ENCODE assay signal across 1 cellular context in genomic region chr6:37257634-37258404, GRCh38.
TF ChIP-seq lines count a peak whose summit lies in the region.

A gene with protein sequence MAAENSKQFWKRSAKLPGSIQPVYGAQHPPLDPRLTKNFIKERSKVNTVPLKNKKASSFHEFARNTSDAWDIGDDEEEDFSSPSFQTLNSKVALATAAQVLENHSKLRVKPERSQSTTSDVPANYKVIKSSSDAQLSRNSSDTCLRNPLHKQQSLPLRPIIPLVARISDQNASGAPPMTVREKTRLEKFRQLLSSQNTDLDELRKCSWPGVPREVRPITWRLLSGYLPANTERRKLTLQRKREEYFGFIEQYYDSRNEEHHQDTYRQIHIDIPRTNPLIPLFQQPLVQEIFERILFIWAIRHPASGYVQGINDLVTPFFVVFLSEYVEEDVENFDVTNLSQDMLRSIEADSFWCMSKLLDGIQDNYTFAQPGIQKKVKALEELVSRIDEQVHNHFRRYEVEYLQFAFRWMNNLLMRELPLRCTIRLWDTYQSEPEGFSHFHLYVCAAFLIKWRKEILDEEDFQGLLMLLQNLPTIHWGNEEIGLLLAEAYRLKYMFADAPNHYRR (plus strand): TSS chr6:37257772. CDS start chr6:37257918, 146 bp downstream.
TSS of gene TMEM217 (minus strand) at chr6:37258144. CDS start at chr6:37219030, 39,114 bp downstream.

TF ChIP-seq in HepG2, 621 proteins besides CTCF, POLR2A, EP300 and RAD21 (continued from another document and continues in another):
- TF ChIP-seq NR2F6 (IDR thresholded peaks at IDR 0.05), result no peak
- TF ChIP-seq NR2F6 (CRISPR knock-in tag; IDR thresholded peaks at IDR 0.05), result 0 out of 2 replicates have a peak, but pooled peaks have one; percentile 14
- TF ChIP-seq, protein P1, sequence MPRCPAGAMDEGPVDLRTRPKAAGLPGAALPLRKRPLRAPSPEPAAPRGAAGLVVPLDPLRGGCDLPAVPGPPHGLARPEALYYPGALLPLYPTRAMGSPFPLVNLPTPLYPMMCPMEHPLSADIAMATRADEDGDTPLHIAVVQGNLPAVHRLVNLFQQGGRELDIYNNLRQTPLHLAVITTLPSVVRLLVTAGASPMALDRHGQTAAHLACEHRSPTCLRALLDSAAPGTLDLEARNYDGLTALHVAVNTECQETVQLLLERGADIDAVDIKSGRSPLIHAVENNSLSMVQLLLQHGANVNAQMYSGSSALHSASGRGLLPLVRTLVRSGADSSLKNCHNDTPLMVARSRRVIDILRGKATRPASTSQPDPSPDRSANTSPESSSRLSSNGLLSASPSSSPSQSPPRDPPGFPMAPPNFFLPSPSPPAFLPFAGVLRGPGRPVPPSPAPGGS (CRISPR knock-in tag; IDR thresholded peaks at IDR 0.05), result peak; percentile 92
- 0 out of 2 replicates have a peak, but pooled peaks have one; percentile 77 for TF ChIP-seq NAIF1 (CRISPR knock-in tag; IDR thresholded peaks at IDR 0.05; ENCODE audit: borderline replicate concordance)
- no peak for TF ChIP-seq ZFAT (CRISPR knock-in tag; conservative IDR thresholded peaks at IDR 0.05)
- TF ChIP-seq MAZ (IDR thresholded peaks at IDR 0.05; ENCODE audit: borderline replicate concordance, low read depth, low read length), result peak; percentile 40; the same call in 1 of the 2 replicates
- peak; percentile 53; the same call in 1 of the 2 replicates for TF ChIP-seq MAZ (CRISPR knock-in tag; IDR thresholded peaks at IDR 0.05; ENCODE audit: low read depth)
- no peak for TF ChIP-seq SMARCC2 (IDR thresholded peaks at IDR 0.05)
- TF ChIP-seq YEATS2 (CRISPR knock-in tag; IDR thresholded peaks at IDR 0.05; ENCODE audit: borderline replicate concordance), result peak; percentile 76; the same call in 1 of the 2 replicates
- TF ChIP-seq, protein P2, sequence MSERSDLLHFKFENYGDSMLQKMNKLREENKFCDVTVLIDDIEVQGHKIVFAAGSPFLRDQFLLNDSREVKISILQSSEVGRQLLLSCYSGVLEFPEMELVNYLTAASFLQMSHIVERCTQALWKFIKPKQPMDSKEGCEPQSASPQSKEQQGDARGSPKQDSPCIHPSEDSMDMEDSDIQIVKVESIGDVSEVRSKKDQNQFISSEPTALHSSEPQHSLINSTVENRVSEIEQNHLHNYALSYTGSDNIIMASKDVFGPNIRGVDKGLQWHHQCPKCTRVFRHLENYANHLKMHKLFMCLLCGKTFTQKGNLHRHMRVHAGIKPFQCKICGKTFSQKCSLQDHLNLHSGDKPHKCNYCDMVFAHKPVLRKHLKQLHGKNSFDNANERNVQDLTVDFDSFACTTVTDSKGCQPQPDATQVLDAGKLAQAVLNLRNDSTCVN (CRISPR knock-in tag; IDR thresholded peaks at IDR 0.05; ENCODE audit: borderline replicate concordance), result peak; percentile 43; the same call in 1 of the 2 replicates
- no peak for TF ChIP-seq ZNF431 (CRISPR knock-in tag; IDR thresholded peaks at IDR 0.05; ENCODE audit: borderline replicate concordance, low read depth)
- TF ChIP-seq ZNF10 (CRISPR knock-in tag; IDR thresholded peaks at IDR 0.05; ENCODE audit: borderline replicate concordance, low read depth), result no peak
- peak; percentile 79; the same call in 1 of the 2 replicates for TF ChIP-seq ZNF83 (CRISPR knock-in tag; IDR thresholded peaks at IDR 0.05; ENCODE audit: borderline replicate concordance)
- peak; percentile 90 to 98 for TF ChIP-seq HMGXB4 (CRISPR knock-in tag; IDR thresholded peaks at IDR 0.05; ENCODE audit: borderline replicate concordance in 1 of 2, low read depth in 1 of 2)
- 0 out of 2 replicates have a peak, but pooled peaks have one; percentile 40 for TF ChIP-seq FOXP4 (CRISPR knock-in tag; IDR thresholded peaks at IDR 0.05)
- peak; percentile 39; the same call in 1 of the 2 replicates for TF ChIP-seq ZNF337 (CRISPR knock-in tag; IDR thresholded peaks at IDR 0.05; ENCODE audit: borderline replicate concordance, low read depth)
- TF ChIP-seq MTA1 (CRISPR knock-in tag; IDR thresholded peaks at IDR 0.05; ENCODE audit: borderline replicate concordance), result peak; percentile 80; the same call in 1 of the 2 replicates
- peak; percentile 96 for TF ChIP-seq ZFX (CRISPR knock-in tag; IDR thresholded peaks at IDR 0.05; ENCODE audit: low read depth)
- peak; percentile 85 for TF ChIP-seq SALL2 (CRISPR knock-in tag; IDR thresholded peaks at IDR 0.05)
- TF ChIP-seq ZNF784 (CRISPR knock-in tag; IDR thresholded peaks at IDR 0.05; ENCODE audit: borderline replicate concordance), result 0 out of 2 replicates have a peak, but pooled peaks have one; percentile 75
- TF ChIP-seq NFRKB (IDR thresholded peaks at IDR 0.05), result peak; percentile 92
- 0 out of 2 replicates have a peak, but pooled peaks have one; percentile 15 for TF ChIP-seq ZNF572 (CRISPR knock-in tag; IDR thresholded peaks at IDR 0.05)
- peak; percentile 90; the same call in 1 of the 2 replicates for TF ChIP-seq ARID2 (CRISPR knock-in tag; IDR thresholded peaks at IDR 0.05; ENCODE audit: borderline replicate concordance)
- TF ChIP-seq NONO (IDR thresholded peaks at IDR 0.05), result no peak
- TF ChIP-seq NONO (CRISPR knock-in tag; conservative IDR thresholded peaks at IDR 0.05), result peak; percentile 56; the same call in 1 of the 2 replicates
- no peak for TF ChIP-seq ZFP82 (CRISPR knock-in tag; IDR thresholded peaks at IDR 0.05; ENCODE audit: borderline replicate concordance)
- no peak for TF ChIP-seq MTF2 (CRISPR knock-in tag; IDR thresholded peaks at IDR 0.05; ENCODE audit: borderline replicate concordance)
- peak; percentile 80 for TF ChIP-seq MED8 (CRISPR knock-in tag; IDR thresholded peaks at IDR 0.05; ENCODE audit: insufficient replicate concordance)
- TF ChIP-seq ZBTB37 (CRISPR knock-in tag; IDR thresholded peaks at IDR 0.05), result no peak
- peak; percentile 54; the same call in 1 of the 2 replicates for TF ChIP-seq ZNF839 (CRISPR knock-in tag; IDR thresholded peaks at IDR 0.05; ENCODE audit: borderline replicate concordance)
- no peak; the same call in none of the 2 replicates for TF ChIP-seq ZFP90 (CRISPR knock-in tag; IDR thresholded peaks at IDR 0.05; ENCODE audit: borderline replicate concordance)
- TF ChIP-seq, protein P3, sequence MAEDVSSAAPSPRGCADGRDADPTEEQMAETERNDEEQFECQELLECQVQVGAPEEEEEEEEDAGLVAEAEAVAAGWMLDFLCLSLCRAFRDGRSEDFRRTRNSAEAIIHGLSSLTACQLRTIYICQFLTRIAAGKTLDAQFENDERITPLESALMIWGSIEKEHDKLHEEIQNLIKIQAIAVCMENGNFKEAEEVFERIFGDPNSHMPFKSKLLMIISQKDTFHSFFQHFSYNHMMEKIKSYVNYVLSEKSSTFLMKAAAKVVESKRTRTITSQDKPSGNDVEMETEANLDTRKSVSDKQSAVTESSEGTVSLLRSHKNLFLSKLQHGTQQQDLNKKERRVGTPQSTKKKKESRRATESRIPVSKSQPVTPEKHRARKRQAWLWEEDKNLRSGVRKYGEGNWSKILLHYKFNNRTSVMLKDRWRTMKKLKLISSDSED (CRISPR knock-in tag; IDR thresholded peaks at IDR 0.05), result no peak
- peak; percentile 62; the same call in 1 of the 2 replicates for TF ChIP-seq SMAD9 (CRISPR knock-in tag; IDR thresholded peaks at IDR 0.05)
- TF ChIP-seq ZNF138 (CRISPR knock-in tag; IDR thresholded peaks at IDR 0.05; ENCODE audit: low read depth), result no peak
- TF ChIP-seq, protein P4, sequence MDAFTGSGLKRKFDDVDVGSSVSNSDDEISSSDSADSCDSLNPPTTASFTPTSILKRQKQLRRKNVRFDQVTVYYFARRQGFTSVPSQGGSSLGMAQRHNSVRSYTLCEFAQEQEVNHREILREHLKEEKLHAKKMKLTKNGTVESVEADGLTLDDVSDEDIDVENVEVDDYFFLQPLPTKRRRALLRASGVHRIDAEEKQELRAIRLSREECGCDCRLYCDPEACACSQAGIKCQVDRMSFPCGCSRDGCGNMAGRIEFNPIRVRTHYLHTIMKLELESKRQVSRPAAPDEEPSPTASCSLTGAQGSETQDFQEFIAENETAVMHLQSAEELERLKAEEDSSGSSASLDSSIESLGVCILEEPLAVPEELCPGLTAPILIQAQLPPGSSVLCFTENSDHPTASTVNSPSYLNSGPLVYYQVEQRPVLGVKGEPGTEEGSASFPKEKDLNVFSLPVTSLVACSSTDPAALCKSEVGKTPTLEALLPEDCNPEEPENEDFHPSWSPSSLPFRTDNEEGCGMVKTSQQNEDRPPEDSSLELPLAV (CRISPR knock-in tag; conservative IDR thresholded peaks at IDR 0.05; ENCODE audit: low read depth), result no peak
- TF ChIP-seq ARHGAP35 (CRISPR knock-in tag; IDR thresholded peaks at IDR 0.05; ENCODE audit: borderline replicate concordance), result peak; percentile 77
- TF ChIP-seq NBN (conservative IDR thresholded peaks at IDR 0.05), result no peak
- TF ChIP-seq SMAD3 (CRISPR knock-in tag; IDR thresholded peaks at IDR 0.05), result peak; percentile 61; the same call in 1 of the 2 replicates
- peak; percentile 91 for TF ChIP-seq ZNF335 (CRISPR knock-in tag; IDR thresholded peaks at IDR 0.05)
- no peak for TF ChIP-seq SRSF4 (IDR thresholded peaks at IDR 0.05; ENCODE audit: low read depth, low read length, poor library complexity, severe bottlenecking)
- peak; percentile 86; the same call in 1 of the 2 replicates for TF ChIP-seq ZNF33B (CRISPR knock-in tag; IDR thresholded peaks at IDR 0.05)
- peak; percentile 72 for TF ChIP-seq SAP130 (CRISPR knock-in tag; IDR thresholded peaks at IDR 0.05; ENCODE audit: low read depth)
- TF ChIP-seq TFE3 (CRISPR knock-in tag; IDR thresholded peaks at IDR 0.05), result peak; percentile 70
- TF ChIP-seq ZNF558 (CRISPR knock-in tag; IDR thresholded peaks at IDR 0.05; ENCODE audit: borderline replicate concordance), result no peak
- TF ChIP-seq SIX1 (CRISPR knock-in tag; IDR thresholded peaks at IDR 0.05; ENCODE audit: borderline replicate concordance), result no peak
- TF ChIP-seq HNF1B (CRISPR knock-in tag; IDR thresholded peaks at IDR 0.05), result peak; percentile 90
- TF ChIP-seq ZNF552 (CRISPR knock-in tag; IDR thresholded peaks at IDR 0.05; ENCODE audit: borderline replicate concordance), result peak; percentile 61; the same call in 1 of the 2 replicates
- TF ChIP-seq TP53 (CRISPR knock-in tag; conservative IDR thresholded peaks at IDR 0.05), result no peak
